In genomic region chr12:52952082-52952801, GRCh38 we compare ENCODE assay signal across 11 cellular contexts. TPM values are rescaled to one million over a fixed set of nuclear protein-coding genes. Genes with fewer than 3 reads are reported as not detected.
DNase-seq lines count a peak whose midpoint lies in the region; ATAC-seq and TF ChIP-seq lines count a peak whose summit lies in the region.
"Had no signal": no experiment of that assay in that cellular context is flagged by ENCODE, and none has a peak within 500 bp of the region (broad histone marks: within the 10 kb centered on the region; RNA-seq: fewer than 3 reads in every experiment).

No MANE protein-coding gene starts in this region.

- intact Hi-C loops in posterior cingulate gyrus (cut with DNase I): no loop called here

- H3K9ac ChIP-seq in liver (ENCODE audit: low read depth in 1 of 2, low read length in 2 of 2): no peak overlapping the region

- H3K27me3 Mint-ChIP-seq in activated naive CD8-positive, alpha-beta T cell treated with anti-CD3 and anti-CD28 coated beads, Interleukin-2, amount 50 U/mL, for 24 hours: no peaks in the 10 kb centered on the region

- H3K9me3 ChIP-seq in BE2C (no peaks in the 10 kb centered on the region), HEK293 (ENCODE audit: control insufficient read depth, insufficient read depth, low read depth, low read length) (no peaks in the 10 kb centered on the region), WERI-Rb-1 (ENCODE audit: severe bottlenecking) (no peaks in the 10 kb centered on the region), liver (ENCODE audit: control insufficient read depth in 4 of 4, low read length in 3 of 4) (no peaks in the 10 kb centered on the region)

- no peaks in the 10 kb centered on the region for H3K4me1 ChIP-seq in BE2C
- no peaks in the 10 kb centered on the region for H3K4me1 ChIP-seq in HEK293 (ENCODE audit: control insufficient read depth, insufficient read depth, low read length)
- H3K4me1 ChIP-seq in liver (ENCODE audit: control insufficient read depth in 4 of 4, insufficient read depth in 4 of 4, low read length in 3 of 4): peaks cover 1 to 32% (median 26%) of the 10 kb centered on the region in 4 donors

- 0 out of 2 replicates have a peak, but pooled peaks have one; percentile 11 for TF ChIP-seq CTCF in BE2C (IDR thresholded peaks at IDR 0.05; ENCODE audit: low read depth, low read length)
- TF ChIP-seq CTCF in HEK293 (tag by site-specific recombination; IDR thresholded peaks at IDR 0.05): no peak
- 0 out of 2 replicates have a peak, but pooled peaks have one; percentile 30 for TF ChIP-seq CTCF in WERI-Rb-1 (IDR thresholded peaks at IDR 0.05; ENCODE audit: low read depth, low read length)
- TF ChIP-seq CTCF in liver (IDR thresholded peaks at IDR 0.05; ENCODE audit: low read depth, low read length, missing input control): peak; percentile 1

- no peaks in the 10 kb centered on the region for H3K9me3 Mint-ChIP-seq in activated naive CD8-positive, alpha-beta T cell treated with anti-CD3 and anti-CD28 coated beads, Interleukin-2, amount 50 U/mL, for 24 hours
- H3K9me3 Mint-ChIP-seq: CD4-positive, CD25-positive, alpha-beta regulatory T cell had no signal

- H3K4me1 Mint-ChIP-seq in activated naive CD8-positive, alpha-beta T cell treated with anti-CD3 and anti-CD28 coated beads, Interleukin-2, amount 50 U/mL, for 24 hours: peaks cover 7% of the 10 kb centered on the region

- H3K4me3 Mint-ChIP-seq in activated naive CD8-positive, alpha-beta T cell treated with anti-CD3 and anti-CD28 coated beads, Interleukin-2, amount 50 U/mL, for 24 hours: no peak overlapping the region
- H3K4me3 Mint-ChIP-seq: CD4-positive, CD25-positive, alpha-beta regulatory T cell had no signal

- POLR2A ChIA-PET in HEK293 (lab: Yijun Ruan, JAX): interaction anchor here (0.6 to 1.7 kb wide), 6 partner anchors 10 to 706 kb away, joined by 3 to 13 read pairs (median 4); partner anchors contain the start of gene KRT8

- H3K4me3 ChIP-seq in BE2C (ENCODE audit: low read depth, low read length): no peak overlapping the region
- no peak overlapping the region for H3K4me3 ChIP-seq in HEK293 (ENCODE audit: low read depth, low read length)
- no peak overlapping the region for H3K4me3 ChIP-seq in WERI-Rb-1 (ENCODE audit: low read depth, low read length)
- no peak overlapping the region for H3K4me3 ChIP-seq in liver (ENCODE audit: low read depth in 1 of 3, low read length in 3 of 3)

- H3K27me3 ChIP-seq in BE2C (peaks cover 8% of the 10 kb centered on the region; the same call in 1 of the 2 replicates), WERI-Rb-1 (ENCODE audit: insufficient read depth, low read depth, severe bottlenecking) (peaks cover 78% of the 10 kb centered on the region), liver (ENCODE audit: control insufficient read depth in 4 of 4, insufficient read depth in 4 of 4, low read length in 3 of 4) (no peaks in the 10 kb centered on the region)

- CTCF ChIA-PET in HEK293 (lab: Yijun Ruan, JAX): interaction anchor here (0.6 to 5.1 kb wide), 7 partner anchors 18 to 73 kb away, joined by 3 to 30 read pairs (median 5); partner anchors contain the start of gene KRT8

- H3K36me3 ChIP-seq in BE2C: no peaks in the 10 kb centered on the region
- H3K36me3 ChIP-seq in HEK293 (ENCODE audit: control insufficient read depth in 2 of 2, insufficient read depth in 1 of 2, low read length in 2 of 2): peaks cover 0 to 35% of the 10 kb centered on the region in 2 experiments; a peak in 1 of 3 replicates
- H3K36me3 ChIP-seq in WERI-Rb-1: no peaks in the 10 kb centered on the region
- H3K36me3 ChIP-seq in liver (ENCODE audit: control insufficient read depth in 4 of 4, insufficient read depth in 3 of 4, low read depth in 1 of 4, low read length in 3 of 4): peaks cover 7 to 27% (median 21%) of the 10 kb centered on the region in 4 donors

- no peaks in the 10 kb centered on the region for H3K36me3 Mint-ChIP-seq in activated naive CD8-positive, alpha-beta T cell treated with anti-CD3 and anti-CD28 coated beads, Interleukin-2, amount 50 U/mL, for 24 hours (ENCODE audit: low read depth)

- ATAC-seq in GM19397 (IDR thresholded peaks at IDR 0.05; ENCODE audit: unreplicated experiment): no peak
- no peak for ATAC-seq in activated naive CD8-positive, alpha-beta T cell treated with anti-CD3 and anti-CD28 coated beads, Interleukin-2, amount 50 U/mL, for 24 hours

- DNase-seq in BE2C (no peak), WERI-Rb-1 (no peak), posterior cingulate gyrus (no peak)
- DNase-seq in activated naive CD8-positive, alpha-beta T cell treated with anti-CD3 and anti-CD28 coated beads, Interleukin-2, amount 50 U/mL, for 24 hours: no peak
- DNase-seq in activated naive CD4-positive, alpha-beta T cell (lab: John Stamatoyannopoulos, UW): no peak
- DNase-seq: CD4-positive, CD25-positive, alpha-beta regulatory T cell; effector CD8-positive, alpha-beta T cell; NCI-H2171 treated with DMSO at 0.1 percent for 48 hours had no signal

- peak; percentile 57 to 71 for TF ChIP-seq RAD21 in liver (IDR thresholded peaks at IDR 0.05)

- H3K27ac Mint-ChIP-seq in activated naive CD8-positive, alpha-beta T cell treated with anti-CD3 and anti-CD28 coated beads, Interleukin-2, amount 50 U/mL, for 24 hours: no peak overlapping the region

- 49% methylated on average over 15 of the region's 15 CpGs for WGBS in liver

- no peak overlapping the region for H3K27ac ChIP-seq in HEK293 (ENCODE audit: extremely low read depth, low read depth, low read length)
- H3K27ac ChIP-seq in WERI-Rb-1: no peak overlapping the region
- H3K27ac ChIP-seq in liver (ENCODE audit: low read depth in 1 of 2, low read length in 2 of 2): peak overlapping the region; percentile 49 to 98

TF ChIP-seq in HEK293, 187 proteins besides CTCF, POLR2A, EP300 and RAD21:
- TF ChIP-seq ZNF529 (tag by site-specific recombination; IDR thresholded peaks at IDR 0.05; ENCODE audit: insufficient replicate concordance) (no peak), ZNF416 (tag by site-specific recombination; IDR thresholded peaks at IDR 0.05) (no peak), ATF2 (tag by site-specific recombination; IDR thresholded peaks at IDR 0.05; ENCODE audit: low read depth) (no peak), ZFHX2 (tag by site-specific recombination; conservative IDR thresholded peaks at IDR 0.05) (0 out of 2 replicates have a peak, but pooled peaks have one; percentile 6), ZFP41 (tag by site-specific recombination; IDR thresholded peaks at IDR 0.05; ENCODE audit: borderline replicate concordance) (no peak)

TF ChIP-seq in liver, 16 proteins besides CTCF, POLR2A, EP300 and RAD21 (continues in another document):
- TF ChIP-seq HNF4G (IDR thresholded peaks at IDR 0.05) (no peak), SP1 (IDR thresholded peaks at IDR 0.05) (no peak), HNF4A (conservative IDR thresholded peaks at IDR 0.05) (no peak), EGR1 (IDR thresholded peaks at IDR 0.05; ENCODE audit: low read depth in 2 of 2) (no peak), FOXA1 (IDR thresholded peaks at IDR 0.05) (no peak), FOXA2 (IDR thresholded peaks at IDR 0.05) (no peak), REST (IDR thresholded peaks at IDR 0.05) (no peak), ATF3 (IDR thresholded peaks at IDR 0.05) (no peak), JUND (IDR thresholded peaks at IDR 0.05) (no peak), MAX (IDR thresholded peaks at IDR 0.05) (no peak), GABPA (IDR thresholded peaks at IDR 0.05 in 1 of 2, conservative IDR thresholded peaks at IDR 0.05 in 1 of 2) (no peak), RXRA (IDR thresholded peaks at IDR 0.05) (no peak), TAF1 (conservative IDR thresholded peaks at IDR 0.05) (no peak)

RNA-seq across cellular contexts. Expression of gene KRT18, which starts 3.3 kb away (rescaled TPM):
- 3.5 TPM for polyA plus RNA-seq in BE2C (2012; ENCODE audit: insufficient read depth, insufficient read length, low read depth)
- 100 to 1,000 TPM in 1 of 2 donors, 10 to 100 TPM in 1; 90.3 to 278 TPM for total RNA-seq in liver
- 100 to 1,000 TPM; 239 to 358 TPM for polyA plus RNA-seq in liver

RNA-seq across cellular contexts. Expression of gene KRT8, which starts 47.4 kb away (rescaled TPM):
- 20.8 TPM for polyA plus RNA-seq in BE2C (2012; ENCODE audit: insufficient read depth, insufficient read length, low read depth)
- total RNA-seq in liver: 100 to 1,000 TPM; 128 to 171 TPM
- polyA plus RNA-seq in liver: 100 to 1,000 TPM; 225 to 383 TPM
- total RNA-seq: CD4-positive, CD25-positive, alpha-beta regulatory T cell had no signal

RNA-seq across cellular contexts. Expression of gene EIF4B, which starts 54.0 kb away (rescaled TPM):
- 173 TPM for polyA plus RNA-seq in BE2C (2012; ENCODE audit: insufficient read depth, insufficient read length, low read depth)
- 100 to 1,000 TPM; 264 to 273 TPM for total RNA-seq in liver
- 10 to 100 TPM; 32.1 to 73.2 TPM for polyA plus RNA-seq in liver

Comparison
In these comparisons a context has a peak if more than half of its experiments do, and no peak if none do; other contexts are left out.
1. H3K27ac ChIP-seq: peak in liver (2 of 2); none in HEK293 (single experiment) and WERI-Rb-1 (single experiment).